9 cellular contexts compared by ENCODE assay signal in genomic region chr3:37491343-37491742, GRCh38.
"Had no signal": no experiment of that assay in that cellular context is flagged by ENCODE, and none has a peak within 500 bp of the region (broad histone marks: within the 10 kb centered on the region; RNA-seq: fewer than 3 reads in every experiment).

No MANE protein-coding gene starts in this region.

- H3K9me3 ChIP-seq: neutrophil, tibial artery, vagina had no signal

- H3K36me3 ChIP-seq: vagina had no signal

- H3K27me3 ChIP-seq: neutrophil, tibial artery, vagina had no signal

- ATAC-seq: esophagus mucosa had no signal

- H3K4me2 ChIP-seq: smooth muscle cell had no signal

- H3K4me3 ChIP-seq: smooth muscle cell, tibial artery, vagina had no signal

- H3K27ac ChIP-seq: vagina had no signal

- DNase-seq: activated CD4-positive, alpha-beta memory T cell treated with anti-CD3 and anti-CD28 coated beads for 36 hours; activated naive CD4-positive, alpha-beta T cell treated with Interleukin-2 at 50 U/mL for 16 hours; naive B cell; T-helper 9 cell; tibial artery had no signal
